Comparison of ENCODE assay signal across 4 cellular contexts in genomic region chr16:22903716-22904115, GRCh38.
"Had no signal": no experiment of that assay in that cellular context is flagged by ENCODE, and none has a peak within 500 bp of the region (broad histone marks: within the 10 kb centered on the region; RNA-seq: fewer than 3 reads in every experiment).

No MANE protein-coding gene starts in this region.

- H3K9me3 Mint-ChIP-seq: IgD-negative memory B cell had no signal

- H3K4me3 ChIP-seq: K562 had no signal

- H3K4me3 Mint-ChIP-seq: IgD-negative memory B cell had no signal

- DNase-seq: IMR-90 had no signal

- H3K27ac Mint-ChIP-seq: IgD-negative memory B cell had no signal

- H3K27ac ChIP-seq: HL-60 had no signal
